Comparison of ENCODE assay signal across 8 cellular contexts in the genomic region with DNA sequence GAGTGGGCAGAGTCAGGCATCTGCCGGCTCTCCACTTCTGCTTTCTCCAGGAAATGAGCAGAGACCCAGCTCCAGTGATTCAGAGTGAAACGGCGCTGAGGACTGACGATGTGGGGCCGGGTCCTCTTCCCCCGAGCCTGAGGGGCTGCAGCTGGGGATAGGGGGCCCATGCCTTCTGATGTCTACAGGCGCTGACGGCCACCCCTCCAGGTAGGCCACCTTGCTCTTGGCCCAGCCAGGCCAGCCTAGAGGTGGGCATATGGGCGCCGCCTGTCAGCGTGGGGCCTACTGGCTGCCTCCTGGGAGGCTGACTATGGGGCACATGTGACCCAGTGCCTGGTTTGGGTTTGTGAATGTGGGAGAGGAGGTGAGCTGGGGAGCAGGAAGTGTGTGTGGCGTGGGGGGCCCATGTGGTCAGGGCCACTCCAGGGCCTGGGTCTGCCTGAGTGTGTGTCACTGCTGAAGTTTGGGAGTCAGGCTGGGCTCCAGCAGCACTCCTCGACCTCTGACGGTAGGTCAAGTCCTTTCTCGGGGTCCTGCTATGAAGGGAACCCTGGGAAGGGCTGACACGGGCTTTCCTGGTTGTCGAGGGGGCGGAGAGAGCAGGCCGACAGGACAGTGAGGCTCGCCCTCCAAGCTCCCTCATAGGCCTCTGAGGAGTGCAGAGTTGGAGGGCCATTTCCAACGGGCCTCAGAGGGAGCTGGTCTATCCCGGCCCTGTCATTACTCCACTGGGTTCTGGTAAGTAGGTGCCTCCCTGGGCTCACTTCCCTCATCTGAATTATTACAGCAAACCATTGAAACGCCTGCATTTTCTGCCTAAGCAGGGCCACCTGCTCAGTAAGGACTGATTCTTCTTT. TPM values are rescaled to one million over a fixed set of nuclear protein-coding genes. Genes with fewer than 3 reads are reported as not detected.
DNase-seq lines count a peak whose midpoint lies in the region; ATAC-seq and TF ChIP-seq lines count a peak whose summit lies in the region.
"Had no signal": no experiment of that assay in that cellular context is flagged by ENCODE, and none has a peak within 500 bp of the region (broad histone marks: within the 10 kb centered on the region; RNA-seq: fewer than 3 reads in every experiment).

A gene with protein sequence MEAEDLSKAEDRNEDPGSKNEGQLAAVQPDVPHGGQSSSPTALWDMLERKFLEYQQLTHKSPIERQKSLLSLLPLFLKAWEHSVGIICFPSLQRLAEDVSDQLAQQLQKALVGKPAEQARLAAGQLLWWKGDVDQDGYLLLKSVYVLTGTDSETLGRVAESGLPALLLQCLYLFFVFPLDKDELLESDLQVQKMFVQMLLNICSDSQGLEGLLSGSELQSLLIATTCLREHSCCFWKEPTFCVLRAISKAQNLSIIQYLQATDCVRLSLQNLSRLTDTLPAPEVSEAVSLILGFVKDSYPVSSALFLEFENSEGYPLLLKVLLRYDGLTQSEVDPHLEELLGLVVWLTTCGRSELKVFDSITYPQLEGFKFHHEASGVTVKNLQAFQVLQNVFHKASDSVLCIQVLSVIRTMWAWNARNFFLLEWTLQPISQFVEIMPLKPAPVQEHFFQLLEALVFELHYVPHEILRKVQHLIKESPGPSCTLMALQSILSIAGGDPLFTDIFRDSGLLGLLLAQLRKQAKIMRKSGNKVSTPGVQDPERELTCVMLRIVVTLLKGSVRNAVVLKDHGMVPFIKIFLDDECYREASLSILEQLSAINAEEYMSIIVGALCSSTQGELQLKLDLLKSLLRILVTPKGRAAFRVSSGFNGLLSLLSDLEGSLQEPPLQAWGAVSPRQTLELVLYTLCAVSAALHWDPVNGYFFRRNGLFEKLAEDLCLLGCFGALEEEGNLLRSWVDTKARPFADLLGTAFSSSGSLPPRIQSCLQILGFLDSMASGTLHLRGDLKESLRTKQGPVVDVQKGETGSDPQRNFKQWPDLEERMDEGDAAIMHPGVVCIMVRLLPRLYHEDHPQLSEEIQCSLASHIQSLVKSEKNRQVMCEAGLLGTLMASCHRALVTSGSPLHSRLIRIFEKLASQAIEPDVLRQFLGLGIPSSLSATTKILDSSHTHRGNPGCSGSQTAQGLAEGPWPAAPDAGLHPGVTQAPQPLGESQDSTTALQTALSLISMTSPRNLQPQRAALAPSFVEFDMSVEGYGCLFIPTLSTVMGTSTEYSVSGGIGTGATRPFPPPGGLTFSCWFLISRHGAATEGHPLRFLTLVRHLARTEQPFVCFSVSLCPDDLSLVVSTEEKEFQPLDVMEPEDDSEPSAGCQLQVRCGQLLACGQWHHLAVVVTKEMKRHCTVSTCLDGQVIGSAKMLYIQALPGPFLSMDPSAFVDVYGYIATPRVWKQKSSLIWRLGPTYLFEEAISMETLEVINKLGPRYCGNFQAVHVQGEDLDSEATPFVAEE (N-terminal part only) (plus strand): TSS at position 82 of the 860 bp plus-strand sequence. CDS start 24,860 bp downstream, outside the sequence.

- peak; percentile 56 for ATAC-seq in HG03097 (IDR thresholded peaks at IDR 0.05; ENCODE audit: low FRiP score, unreplicated experiment)

- intact Hi-C loops in ascending aorta (cut with DNase I): no loop called here

- H3K36me3 ChIP-seq in ascending aorta: no peaks in the 10 kb centered on the region
- no peaks in the 10 kb centered on the region for H3K36me3 ChIP-seq in rectal smooth muscle tissue (ENCODE audit: control insufficient read depth, insufficient read depth, low read length)

- DNase-seq in GM19240 (ENCODE audit: insufficient read length, low spot score) (peak; percentile 53), ascending aorta (ENCODE audit: low spot score in 2 of 2) (no peak), AG08396 (ENCODE audit: low spot score) (no peak), SW480 (ENCODE audit: low spot score) (no peak), putamen (ENCODE audit: low spot score) (no peak)

- no peaks in the 10 kb centered on the region for H3K4me1 ChIP-seq in ascending aorta
- H3K4me1 ChIP-seq in rectal smooth muscle tissue (ENCODE audit: control insufficient read depth, insufficient read depth, low read length): no peaks in the 10 kb centered on the region

- peak within 1 kb of the TSS in 1 of 2 donors; percentile 19 for H3K27ac ChIP-seq in ascending aorta
- H3K27ac ChIP-seq in rectal smooth muscle tissue (ENCODE audit: low read depth, low read length): no peak within 1 kb of the TSS
- H3K27ac ChIP-seq: SK-N-MC had no signal

- H3K4me3 ChIP-seq in ascending aorta: peak within 1 kb of the TSS in 1 of 2 donors; percentile 4
- peak within 1 kb of the TSS; percentile 32 for H3K4me3 ChIP-seq in rectal smooth muscle tissue (ENCODE audit: low read length)
- H3K4me3 ChIP-seq: SK-N-MC had no signal

- no peak for TF ChIP-seq CTCF in ascending aorta (IDR thresholded peaks at IDR 0.05)

- H3K9ac ChIP-seq in rectal smooth muscle tissue (ENCODE audit: low read length): no peak within 1 kb of the TSS

- no peaks in the 10 kb centered on the region for H3K9me3 ChIP-seq in ascending aorta

- H3K27me3 ChIP-seq in ascending aorta: no peaks in the 10 kb centered on the region
- H3K27me3 ChIP-seq in rectal smooth muscle tissue (ENCODE audit: control insufficient read depth, insufficient read depth, low read length): no peaks in the 10 kb centered on the region

RNA-seq across cellular contexts. Expression of the gene that starts here (rescaled TPM):
- total RNA-seq in ascending aorta: 33.8 TPM
